In genomic region chr4:22903913-22904312, GRCh38 we compare ENCODE assay signal across 34 cellular contexts.
"Had no signal": no experiment of that assay in that cellular context is flagged by ENCODE, and none has a peak within 500 bp of the region (broad histone marks: within the 10 kb centered on the region; RNA-seq: fewer than 3 reads in every experiment).

No MANE protein-coding gene starts in this region.

- H3K4me2 ChIP-seq: KMS-11 had no signal

- H3K4me3 ChIP-seq: MG63 had no signal

- H3K36me3 ChIP-seq: MG63 had no signal

- H3K9me3 ChIP-seq: MG63 had no signal

- H3K9ac ChIP-seq: KMS-11 had no signal

- DNase-seq: Karpas-422, Kasumi-1, MG63, MM.1S, MV-4-11, NCI-H1048, NCI-H1092, NCI-H1092 treated with DMSO at 0.1 percent for 48 hours, NCI-H1105, NCI-H1105 treated with DMSO at 0.1 percent for 48 hours, NCI-H1417, NCI-H1417 treated with DMSO at 0.1 percent for 48 hours, NCI-H1436, NCI-H1436 treated with DMSO at 0.1 percent for 48 hours, NCI-H146, NCI-H1694, NCI-H1694 treated with DMSO at 0.1 percent for 48 hours, NCI-H187, NCI-H187 treated with DMSO at 0.1 percent for 48 hours, NCI-H1930, NCI-H2029, NCI-H2029 treated with DMSO at 0.1 percent for 48 hours, NCI-H2081, NCI-H2081 treated with DMSO at 0.1 percent for 48 hours, NCI-H2107, NCI-H2171, NCI-H2171 treated with DMSO at 0.1 percent for 48 hours, NCI-H2227 treated with DMSO at 0.1 percent for 48 hours, NCI-H226, NCI-H345, NCI-H446, NCI-H446 treated with DMSO at 0.1 percent for 48 hours, NCI-H510A had no signal

- H3K27me3 ChIP-seq: MG63 had no signal

- H3K27ac ChIP-seq: KMS-11 had no signal
